Comparison of ENCODE assay signal across 8 cellular contexts in the genomic region with DNA sequence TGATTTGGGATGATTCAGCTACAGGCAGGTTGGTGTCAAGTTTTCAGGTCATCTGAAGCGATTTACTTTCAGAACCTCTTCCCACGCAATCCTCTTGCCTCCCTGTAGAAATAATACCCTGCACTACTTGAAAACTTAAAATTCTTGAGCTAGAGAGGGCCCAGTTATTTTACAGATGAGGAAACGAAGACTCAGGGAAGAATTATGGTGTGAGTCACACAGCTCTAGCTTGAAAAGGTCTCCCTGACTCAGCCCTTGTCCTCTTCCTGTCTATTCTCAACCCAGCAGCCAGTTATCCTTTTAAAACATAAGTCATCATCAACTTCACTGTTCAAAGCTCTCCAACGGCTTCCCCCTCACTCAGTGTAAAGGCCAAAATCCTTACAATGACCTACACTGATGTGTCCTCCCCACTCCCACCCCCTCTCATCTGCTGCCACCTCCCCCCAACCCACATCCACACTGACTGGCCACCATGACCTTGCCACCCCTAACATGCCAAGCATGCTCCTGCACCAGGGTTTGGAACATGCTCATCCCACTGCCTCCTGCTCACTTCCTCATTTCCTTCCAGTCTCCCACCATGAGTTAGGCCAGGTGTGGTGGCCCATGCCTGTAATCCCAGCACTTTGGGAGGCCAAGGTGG. TPM values are rescaled to one million over a fixed set of nuclear protein-coding genes. Genes with fewer than 3 reads are reported as not detected.
DNase-seq lines count a peak whose midpoint lies in the region; ATAC-seq, FAIRE-seq and TF ChIP-seq lines count a peak whose summit lies in the region.

No MANE protein-coding gene starts in this region.

- 0 out of 2 replicates have a peak overlapping the region, but pooled peaks have one; percentile 32 for H2AFZ ChIP-seq in K562 (ENCODE audit: low read depth, low read length)

- TF ChIP-seq POLR2A in K562 (conservative IDR thresholded peaks at IDR 0.05): no peak

- peaks cover 21% of the 10 kb centered on the region for H3K79me2 ChIP-seq in K562 (ENCODE audit: control insufficient read depth, insufficient read depth, low read length)

- TF ChIP-seq CTCF in K562 (IDR thresholded peaks at IDR 0.05 in 2 of 3, conservative IDR thresholded peaks at IDR 0.05 in 1 of 3; ENCODE audit: insufficient read depth in 2 of 3, low read depth in 1 of 3, low read length in 3 of 3): no peak
- no peak for TF ChIP-seq CTCF in mucosa of descending colon (IDR thresholded peaks at IDR 0.05)

- H3K4me1 ChIP-seq in K562 (replicated peaks in 1 of 2; ENCODE audit: control insufficient read depth in 2 of 2, insufficient read depth in 2 of 2, low read length in 2 of 2) (peaks cover 12 to 28% of the 10 kb centered on the region in 2 experiments; a peak in 4 of 5 replicates), mucosa of descending colon (ENCODE audit: low read depth) (peaks cover 11% of the 10 kb centered on the region)

- H3K36me3 ChIP-seq in K562 (ENCODE audit: control insufficient read depth, insufficient read depth, low read length) (no peaks in the 10 kb centered on the region), mucosa of descending colon (ENCODE audit: low read depth) (no peaks in the 10 kb centered on the region)

- H3K4me2 ChIP-seq in K562 (ENCODE audit: insufficient read depth, low read length): peak overlapping the region; percentile 25; the same call in 1 of the 2 replicates

- DNase-seq in ELR (ENCODE audit: low read depth): peak; percentile 99
- peak; percentile 76 to 80 for DNase-seq in Kasumi-1 (lab: John Stamatoyannopoulos, UW)
- DNase-seq in K562 (ENCODE audit: extremely low read depth in 1 of 4, low spot score in 3 of 4): peak in 2 of 4 experiments; percentile 30 to 54
- DNase-seq in mucosa of descending colon: no peak
- DNase-seq in cerebellum (ENCODE audit: low spot score): no peak
- no peak for DNase-seq in ureter (ENCODE audit: low spot score)
- DNase-seq in mesenteric fat pad (ENCODE audit: low spot score): no peak
- DNase-seq in NCI-H774 (lab: John Stamatoyannopoulos, UW): no peak

- H3K27ac ChIP-seq in K562 (ENCODE audit: extremely low read depth, low read depth, low read length): peak overlapping the region; percentile 65; the same call in 2 of the 3 replicates

- TF ChIP-seq EP300 in K562 (IDR thresholded peaks at IDR 0.05; ENCODE audit: low read length): no peak

- no peaks in the 10 kb centered on the region for H3K27me3 ChIP-seq in K562 (ENCODE audit: control insufficient read depth in 2 of 2, insufficient read depth in 2 of 2, low read length in 2 of 2)

- H3K9me3 ChIP-seq in K562 (replicated peaks; ENCODE audit: control insufficient read depth, insufficient read depth, low read depth, low read length): no peaks in the 10 kb centered on the region
- no peaks in the 10 kb centered on the region for H3K9me3 ChIP-seq in mucosa of descending colon

- CTCF ChIA-PET in K562 (lab: Yijun Ruan, JAX; ENCODE audit: low intra/inter-chr PET ratio): no interaction called here

- BruUV-seq in K562 (replicated peaks; lab: Mats Ljungman, UMichigan): TSS peak; percentile 16

- ATAC-seq in K562 (peak; percentile 38; the same call in 2 of the 3 replicates), mucosa of descending colon (peak; percentile 57)

- 0 out of 2 replicates have a peak, but pooled peaks cover 7% of the 10 kb centered on the region for H4K20me1 ChIP-seq in K562 (replicated peaks; ENCODE audit: control insufficient read depth, insufficient read depth, low read length)

- POLR2A ChIA-PET in K562 (lab: Yijun Ruan, JAX): interaction anchor here (0.5 to 1.7 kb wide), 4 partner anchors 11 to 504 kb away, joined by 3 to 4 read pairs (median 4); no protein-coding TSS in a partner anchor

- in situ Hi-C loops in K562 (cut with MboI): no loop called here

- TF ChIP-seq RAD21 in K562 (CRISPR knock-in tag; conservative IDR thresholded peaks at IDR 0.05 in 1 of 2, IDR thresholded peaks at IDR 0.05 in 1 of 2): no peak

- H3K4me3 ChIP-seq in K562 (no peak overlapping the region), mucosa of descending colon (no peak overlapping the region)

- 2% methylated on average over 4 of the region's 4 CpGs for WGBS in K562 (ENCODE audit: insufficient coverage, low coverage, missing lambda C conversion rate)

- intact Hi-C loops in K562 (cut with micrococcal nuclease) (no loop called here), mucosa of descending colon (cut with DNase I, micrococcal nuclease) (loop anchor here in 1 of 2 donors (2.0 kb wide), 1 partner anchor 30 kb away; no protein-coding TSS in a partner anchor)

- FAIRE-seq in K562 (lab: Jason Lieb, UNC): peak; percentile 70

- H3K9ac ChIP-seq in K562 (ENCODE audit: insufficient read depth in 1 of 2, low read depth in 2 of 2, low read length in 2 of 2): peak overlapping the region in 1 of 2 experiments; percentile 48; a peak in 1 of 4 replicates

- H3K9me1 ChIP-seq in K562 (ENCODE audit: control insufficient read depth, insufficient read depth, low read length): no peaks in the 10 kb centered on the region

TF ChIP-seq in K562, 482 proteins besides CTCF, POLR2A, EP300 and RAD21 (continues in another document):
- TF ChIP-seq SPI1 (IDR thresholded peaks at IDR 0.05; ENCODE audit: borderline replicate concordance, low read depth, low read length): peak; percentile 92
- 0 out of 2 replicates have a peak, but pooled peaks have one; percentile 10 for TF ChIP-seq CBFA2T3 (IDR thresholded peaks at IDR 0.05)
- no peak for TF ChIP-seq TCF7L2 (IDR thresholded peaks at IDR 0.05; ENCODE audit: low read depth, low read length)
- no peak for TF ChIP-seq MCM2 (IDR thresholded peaks at IDR 0.05; ENCODE audit: low read depth)
- TF ChIP-seq KDM1A (IDR thresholded peaks at IDR 0.05): peak in 1 of 2 experiments; percentile 33; a peak in 2 of 4 replicates
- no peak for TF ChIP-seq RBM22 (IDR thresholded peaks at IDR 0.05; ENCODE audit: low read depth, low read length, poor library complexity, severe bottlenecking)
- peak; percentile 51; the same call in 1 of the 2 replicates for TF ChIP-seq SMARCA4 (IDR thresholded peaks at IDR 0.05)
- 0 out of 2 replicates have a peak, but pooled peaks have one; percentile 47 for TF ChIP-seq JUN (IDR thresholded peaks at IDR 0.05; ENCODE audit: borderline replicate concordance, low read depth, low read length)
- TF ChIP-seq JUN (CRISPR knock-in tag; IDR thresholded peaks at IDR 0.05; ENCODE audit: borderline replicate concordance): no peak
- TF ChIP-seq DPF2 (IDR thresholded peaks at IDR 0.05): peak; percentile 47
- no peak for TF ChIP-seq ZKSCAN8 (CRISPR knock-in tag; IDR thresholded peaks at IDR 0.05)
- 0 out of 2 replicates have a peak, but pooled peaks have one; percentile 25 for TF ChIP-seq MAX (CRISPR knock-in tag; IDR thresholded peaks at IDR 0.05)
- peak; percentile 59 for TF ChIP-seq MEIS2 (IDR thresholded peaks at IDR 0.05; ENCODE audit: partially characterized antibody)
- 0 out of 2 replicates have a peak, but pooled peaks have one; percentile 15 for TF ChIP-seq EGR1 (conservative IDR thresholded peaks at IDR 0.05)
- TF ChIP-seq GABPA (tag; conservative IDR thresholded peaks at IDR 0.05; ENCODE audit: low read depth): 0 out of 2 replicates have a peak, but pooled peaks have one; percentile 31
- TF ChIP-seq C11orf30 (IDR thresholded peaks at IDR 0.05; ENCODE audit: low read depth): no peak

RNA-seq across cellular contexts. Expression of gene DNMBP, which starts 3.4 kb away (rescaled TPM):
- 9.9 and 13.0 TPM in 2 replicates for total RNA-seq in K562 (2011; cell fraction: chromatin; rRNA removed; ENCODE audit: low replicate concordance)
- total RNA-seq in K562 (2011; cell fraction: nucleolus; rRNA removed): 4.3 and 4.8 TPM in 2 replicates
- total RNA-seq in K562 (2011; cell fraction: nucleoplasm; rRNA removed): 5.6 and 6.0 TPM in 2 replicates
- total RNA-seq in K562 (2014; rRNA removed) (1.8 and 1.9 TPM in 2 replicates), K562 (2014; rRNA removed; fragmentation: Illumina TruSeq; extraction: Trizol) (2.1 and 2.2 TPM in 2 replicates), K562 (2015; rRNA removed; fragmentation: Illumina TruSeq; extraction: Trizol) (2.8 and 3.2 TPM in 2 replicates), K562 (2021) (3.2 and 3.5 TPM in 2 replicates), mucosa of descending colon (10 to 100 TPM; 37.1 to 60.0 (median 48.3) TPM), cerebellum (12.8 TPM), ureter (54.6 TPM), mesenteric fat pad (19.7 TPM)
- polyA plus RNA-seq in K562 (2011; rRNA removed) (2.1 and 3.2 TPM in 2 replicates), K562 (2014; fragmentation: Illumina TruSeq; extraction: Trizol) (3.1 and 3.7 TPM in 2 replicates), K562 (2014; fragmentation: Nextera tagmentation; extraction: Ambion mirVana) (1 to 10 TPM in 1 of 2 experiments, under 1 TPM in 1; 0.83 to 1.1 TPM), K562 (2014; rRNA removed) (1.8 and 2.3 TPM in 2 replicates)
- polyA plus RNA-seq in K562 (2011; cell fraction: cytosol; rRNA removed): 1.8 and 3.2 TPM in 2 replicates
- polyA plus RNA-seq in K562 (2011; cell fraction: nucleus; rRNA removed): 3.3 and 3.7 TPM in 2 replicates
- 2.6 and 3.5 TPM in 2 replicates for polyA plus RNA-seq in K562 (2012)
- 3.6 and 5.0 TPM in 2 replicates for polyA minus RNA-seq in K562 (2011; rRNA and poly(A)+ RNA removed)
- polyA minus RNA-seq in K562 (2011; cell fraction: cytosol; rRNA and poly(A)+ RNA removed): 2.9 and 3.6 TPM in 2 replicates
- 2.8 and 5.0 TPM in 2 replicates for polyA minus RNA-seq in K562 (2011; cell fraction: nucleus; rRNA and poly(A)+ RNA removed)

Comparison
In these comparisons a context has a peak if more than half of its experiments do, and no peak if none do; other contexts are left out.
1. DNase-seq: peak in ELR (single experiment) and Kasumi-1 (2 of 2); none in mucosa of descending colon (0 of 3), cerebellum (single experiment), ureter (single experiment), mesenteric fat pad (single experiment) and NCI-H774 (single experiment).